Comparison of ENCODE assay signal across 21 cellular contexts in genomic region chr7:39202041-39202440, GRCh38.
A peak's percentile ranks its signal among the peaks of the same experiment; 100 is the strongest.
DNase-seq lines count a peak whose midpoint lies in the region; ATAC-seq, FAIRE-seq and TF ChIP-seq lines count a peak whose summit lies in the region.
"Had no signal": no experiment of that assay in that cellular context is flagged by ENCODE, and none has a peak within 500 bp of the region (broad histone marks: within the 10 kb centered on the region; RNA-seq: fewer than 3 reads in every experiment).

No MANE protein-coding gene starts in this region.

- no peak for DNase-seq in GM12892 (ENCODE audit: insufficient read length)
- DNase-seq in WTC11 (ENCODE audit: low spot score) = no peak
- DNase-seq in neuronal stem cell (ENCODE audit: low spot score) = no peak
- no peak for DNase-seq in hepatocyte (ENCODE audit: low spot score)
- DNase-seq in H54 (ENCODE audit: insufficient read length, low spot score) = no peak
- DNase-seq: AML-193; Caco-2; Calu3; CD4-positive, alpha-beta T cell; CD8-positive, alpha-beta T cell; DMS79 treated with DMSO at 0.1 percent for 48 hours; GF-D8 had no signal

- POLR2A ChIA-PET in WTC11 (lab: Charles Lee) = no interaction called here

- ATAC-seq in WTC11 = no peak
- ATAC-seq: A549; CD8-positive, alpha-beta T cell had no signal

- FAIRE-seq in GM12892 (lab: Jason Lieb, UNC) = peak; percentile 27
- no peak for FAIRE-seq in H54 (lab: Jason Lieb, UNC)
- FAIRE-seq: G401.6, GM12891, GM18507, GM19239 had no signal

- H2BK120ac ChIP-seq in neuronal stem cell (ENCODE audit: low read depth, low read length) = no peak overlapping the region

- no peak overlapping the region for H3K27ac ChIP-seq in neuronal stem cell (replicated peaks; ENCODE audit: low read length)
- no peak overlapping the region for H3K27ac ChIP-seq in hepatocyte
- H3K27ac ChIP-seq: 22Rv1; A549; BLaER1 treated with 17β-estradiol and CSF1 and Interleukin-3, amounts not matched to agents 10 nM and 100 nM; C4-2B had no signal

- H3K27me3 ChIP-seq in neuronal stem cell (ENCODE audit: control insufficient read depth in 3 of 3, insufficient read depth in 3 of 3, low read depth in 1 of 3, low read length in 3 of 3) = no peaks in the 10 kb centered on the region
- H3K27me3 ChIP-seq in hepatocyte = no peaks in the 10 kb centered on the region
- H3K27me3 ChIP-seq: BLaER1 treated with 17β-estradiol and CSF1 and Interleukin-3, amounts not matched to agents 10 nM and 100 nM had no signal

- no peak overlapping the region for H3K14ac ChIP-seq in neuronal stem cell (ENCODE audit: low read length)

- H3K4me1 Mint-ChIP-seq in WTC11 = peaks cover 26% of the 10 kb centered on the region
- H3K4me1 Mint-ChIP-seq: B cell had no signal

- TF ChIP-seq CTCF in WTC11 (IDR thresholded peaks at IDR 0.05) = no peak
- no peak for TF ChIP-seq CTCF in hepatocyte (IDR thresholded peaks at IDR 0.05; ENCODE audit: poor library complexity)

- no peak overlapping the region for H2BK5ac ChIP-seq in neuronal stem cell (ENCODE audit: low read length)

- no peak overlapping the region for H3K4me3 Mint-ChIP-seq in WTC11
- H3K4me3 Mint-ChIP-seq: B cell; CD4-positive, alpha-beta T cell; CD8-positive, alpha-beta T cell had no signal

- H4K20me1 ChIP-seq in hepatocyte (ENCODE audit: insufficient read depth, poor library complexity, severe bottlenecking) = no peaks in the 10 kb centered on the region
- H4K20me1 ChIP-seq: BLaER1 treated with 17β-estradiol and CSF1 and Interleukin-3, amounts not matched to agents 10 nM and 100 nM had no signal

- no peaks in the 10 kb centered on the region for H3K79me2 ChIP-seq in hepatocyte

- CTCF ChIA-PET in WTC11 (lab: Charles Lee) = no interaction called here

- no peak overlapping the region for H4K91ac ChIP-seq in neuronal stem cell (ENCODE audit: low read depth, low read length, poor library complexity)

- H3K36me3 ChIP-seq in neuronal stem cell (replicated peaks in 1 of 2; ENCODE audit: control insufficient read depth in 2 of 2, insufficient read depth in 2 of 2, low read length in 2 of 2) = no peaks in the 10 kb centered on the region
- no peaks in the 10 kb centered on the region for H3K36me3 ChIP-seq in hepatocyte (replicated peaks; ENCODE audit: insufficient read depth, low read depth)
- H3K36me3 ChIP-seq: BLaER1 treated with 17β-estradiol and CSF1 and Interleukin-3, amounts not matched to agents 10 nM and 100 nM had no signal

- H3K4me2 ChIP-seq in neuronal stem cell (ENCODE audit: insufficient read depth, low read length, poor library complexity, severe bottlenecking) = no peak overlapping the region
- no peak overlapping the region for H3K4me2 ChIP-seq in hepatocyte
- H3K4me2 ChIP-seq: A549; BLaER1 treated with 17β-estradiol and CSF1 and Interleukin-3, amounts not matched to agents 10 nM and 100 nM had no signal

- no peak overlapping the region for H3K23ac ChIP-seq in neuronal stem cell (ENCODE audit: low read depth, low read length, poor library complexity)

- no peaks in the 10 kb centered on the region for H3K27me3 Mint-ChIP-seq in WTC11 (ENCODE audit: low read depth)
- H3K27me3 Mint-ChIP-seq: CD4-positive, alpha-beta T cell had no signal

- no peak overlapping the region for H3K18ac ChIP-seq in neuronal stem cell (ENCODE audit: low read length)

- no CpG with 5 or more reads among the region's 1 CpG for WGBS in neuronal stem cell (ENCODE audit: extremely low coverage in 2 of 2, insufficient read length in 2 of 2, insufficient replicate concordance in 1 of 2), 2 donors
- WGBS in hepatocyte (ENCODE audit: low lambda C conversion rate, missing lambda C conversion rate) = 70% methylated on average over 1 of the region's 1 CpG

- H3K4me3 ChIP-seq in neuronal stem cell (ENCODE audit: low read length in 2 of 2) (no peak overlapping the region), hepatocyte (no peak overlapping the region)
- H3K4me3 ChIP-seq: A549; BLaER1 treated with 17β-estradiol and CSF1 and Interleukin-3, amounts not matched to agents 10 nM and 100 nM had no signal

- H3K9me3 ChIP-seq in neuronal stem cell (replicated peaks in 1 of 2; ENCODE audit: control insufficient read depth in 2 of 2, insufficient read depth in 1 of 2, low read depth in 1 of 2, low read length in 2 of 2) (no peaks in the 10 kb centered on the region), hepatocyte (ENCODE audit: low read depth) (no peaks in the 10 kb centered on the region)
- H3K9me3 ChIP-seq: A549; BLaER1 treated with 17β-estradiol and CSF1 and Interleukin-3, amounts not matched to agents 10 nM and 100 nM; Caco-2 had no signal

- no peak overlapping the region for H4K8ac ChIP-seq in neuronal stem cell (ENCODE audit: low read depth, low read length)

- H2AK5ac ChIP-seq in neuronal stem cell (ENCODE audit: low read depth, low read length) = no peak overlapping the region

- no peaks in the 10 kb centered on the region for H3K9me2 ChIP-seq in hepatocyte (replicated peaks; ENCODE audit: insufficient read depth)

- H3K4me1 ChIP-seq in neuronal stem cell (ENCODE audit: control insufficient read depth in 2 of 2, insufficient read depth in 1 of 2, low read depth in 1 of 2, low read length in 2 of 2) (peaks cover 4 to 6% of the 10 kb centered on the region in 2 donors), hepatocyte (ENCODE audit: insufficient read depth) (no peaks in the 10 kb centered on the region)
- H3K4me1 ChIP-seq: A549; BLaER1 treated with 17β-estradiol and CSF1 and Interleukin-3, amounts not matched to agents 10 nM and 100 nM; Caco-2 had no signal

- H2BK15ac ChIP-seq in neuronal stem cell (ENCODE audit: low read length) = no peak overlapping the region

- peak overlapping the region; percentile 50 for H3K27ac Mint-ChIP-seq in WTC11
- H3K27ac Mint-ChIP-seq: B cell; CD4-positive, alpha-beta T cell; CD8-positive, alpha-beta T cell had no signal

- TF ChIP-seq POLR2A in GM12892 (IDR thresholded peaks at IDR 0.05; ENCODE audit: low read depth, low read length) (no peak), H54 (IDR thresholded peaks at IDR 0.05; ENCODE audit: low read depth, low read length) (no peak)

- H2AFZ ChIP-seq in neuronal stem cell (ENCODE audit: low read length) (peak overlapping the region; percentile 29), hepatocyte (no peak overlapping the region)

- H3K9me3 Mint-ChIP-seq in WTC11 = no peaks in the 10 kb centered on the region
- H3K9me3 Mint-ChIP-seq: CD4-positive, alpha-beta T cell; CD8-positive, alpha-beta T cell had no signal

- no peak overlapping the region for H3K4ac ChIP-seq in neuronal stem cell (ENCODE audit: low read length)

- H3K36me3 Mint-ChIP-seq in WTC11 = no peaks in the 10 kb centered on the region
- H3K36me3 Mint-ChIP-seq: CD8-positive, alpha-beta T cell had no signal

- no peaks in the 10 kb centered on the region for H3K79me1 ChIP-seq in neuronal stem cell (ENCODE audit: low read depth, low read length)

- no peak overlapping the region for H3K9ac ChIP-seq in neuronal stem cell (ENCODE audit: low read depth, low read length, poor library complexity)
- H3K9ac ChIP-seq: BLaER1 treated with 17β-estradiol and CSF1 and Interleukin-3, amounts not matched to agents 10 nM and 100 nM had no signal

- no peak overlapping the region for H2BK12ac ChIP-seq in neuronal stem cell (ENCODE audit: low read length)

TF ChIP-seq in WTC11, 78 proteins besides CTCF, POLR2A, EP300 and RAD21:
- TF ChIP-seq ZSCAN18 (CRISPR knock-in tag; IDR thresholded peaks at IDR 0.05) (no peak), ZNF232 (CRISPR knock-in tag; IDR thresholded peaks at IDR 0.05) (no peak), SOX15 (CRISPR knock-in tag; IDR thresholded peaks at IDR 0.05) (no peak), TCF7 (CRISPR knock-in tag; IDR thresholded peaks at IDR 0.05; ENCODE audit: low read depth) (no peak)
